18 cellular contexts compared by ENCODE assay signal in the genomic region with DNA sequence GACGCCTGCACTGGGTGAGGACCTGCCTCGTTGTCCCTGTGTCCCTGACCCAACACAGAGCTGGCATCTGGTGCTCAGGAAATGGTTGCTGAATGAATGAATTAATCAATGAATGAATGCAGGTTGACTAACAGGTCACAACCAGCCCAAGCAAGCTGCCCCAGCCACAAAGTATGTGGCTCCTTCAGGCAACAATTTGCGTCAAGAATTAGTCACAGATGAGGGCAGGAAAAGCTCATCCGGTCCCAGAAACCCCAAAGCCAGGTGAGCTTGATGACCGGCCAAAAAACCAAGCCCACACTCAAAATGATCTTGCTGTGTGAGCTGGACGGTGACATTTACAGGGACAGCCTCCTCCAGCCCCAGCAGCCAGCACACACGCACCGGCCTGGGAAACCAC. TPM values are rescaled to one million over a fixed set of nuclear protein-coding genes. Genes with fewer than 3 reads are reported as not detected.
DNase-seq lines count a peak whose midpoint lies in the region; ATAC-seq, FAIRE-seq and TF ChIP-seq lines count a peak whose summit lies in the region.
"Had no signal": no experiment of that assay in that cellular context is flagged by ENCODE, and none has a peak within 500 bp of the region (broad histone marks: within the 10 kb centered on the region; RNA-seq: fewer than 3 reads in every experiment).

No MANE protein-coding gene starts in this region.

- peaks cover 3% of the 10 kb centered on the region for H3K4me1 Mint-ChIP-seq in astrocyte (ENCODE audit: low read depth, unreplicated experiment)
- H3K4me1 Mint-ChIP-seq in activated CD4-positive, alpha-beta T cell treated with anti-CD3 and anti-CD28 coated beads, Interleukin-2, amount 10 ng/mL, durations not matched to agents 24 days and 14 days: no peaks in the 10 kb centered on the region

- TF ChIP-seq CTCF in astrocyte (IDR thresholded peaks at IDR 0.05; ENCODE audit: insufficient read depth, low read depth, low read length) (no peak), esophagus squamous epithelium (IDR thresholded peaks at IDR 0.05) (no peak), BE2C (IDR thresholded peaks at IDR 0.05; ENCODE audit: low read depth, low read length) (no peak)

- no peaks in the 10 kb centered on the region for H3K27me3 Mint-ChIP-seq in astrocyte (ENCODE audit: low read depth, unreplicated experiment)
- H3K27me3 Mint-ChIP-seq in activated CD4-positive, alpha-beta T cell treated with anti-CD3 and anti-CD28 coated beads, Interleukin-2, amount 10 ng/mL, durations not matched to agents 24 days and 14 days: no peaks in the 10 kb centered on the region

- H3K27ac Mint-ChIP-seq in astrocyte (ENCODE audit: unreplicated experiment): no peak overlapping the region
- no peak overlapping the region for H3K27ac Mint-ChIP-seq in activated CD4-positive, alpha-beta T cell treated with anti-CD3 and anti-CD28 coated beads, Interleukin-2, amount 10 ng/mL, durations not matched to agents 24 days and 14 days

- peak overlapping the region; percentile 7 for H3K4me2 ChIP-seq in astrocyte (ENCODE audit: low read length)

- H4K20me1 ChIP-seq in astrocyte (ENCODE audit: insufficient read depth, low read length): no peaks in the 10 kb centered on the region

- no peaks in the 10 kb centered on the region for H3K9me3 Mint-ChIP-seq in astrocyte (ENCODE audit: unreplicated experiment)
- H3K9me3 Mint-ChIP-seq in activated CD4-positive, alpha-beta T cell treated with anti-CD3 and anti-CD28 coated beads, Interleukin-2, amount 10 ng/mL, durations not matched to agents 24 days and 14 days: no peaks in the 10 kb centered on the region

- no peak for TF ChIP-seq POLR2A in esophagus squamous epithelium (IDR thresholded peaks at IDR 0.05)

- H3K27ac ChIP-seq in astrocyte (ENCODE audit: low read depth, low read length): peak overlapping the region; percentile 41
- H3K27ac ChIP-seq in esophagus squamous epithelium: peak overlapping the region in 3 of 4 donors; percentile 4 to 61 (median 25)
- H3K27ac ChIP-seq: 22Rv1 had no signal

- no peaks in the 10 kb centered on the region for H3K79me2 ChIP-seq in astrocyte (ENCODE audit: insufficient read depth, low read length)

- peaks cover 27% of the 10 kb centered on the region for H3K36me3 Mint-ChIP-seq in astrocyte (ENCODE audit: low read depth, unreplicated experiment)
- peaks cover 2% of the 10 kb centered on the region for H3K36me3 Mint-ChIP-seq in activated CD4-positive, alpha-beta T cell treated with anti-CD3 and anti-CD28 coated beads, Interleukin-2, amount 10 ng/mL, durations not matched to agents 24 days and 14 days (ENCODE audit: low read depth)

- H3K4me1 ChIP-seq in astrocyte (ENCODE audit: insufficient read depth, low read length) (peaks cover 24% of the 10 kb centered on the region), esophagus squamous epithelium (peaks cover 0 to 26% (median 11%) of the 10 kb centered on the region in 3 donors), BE2C (no peaks in the 10 kb centered on the region)
- H3K4me1 ChIP-seq: HAP-1 had no signal

- no peaks in the 10 kb centered on the region for H3K9me3 ChIP-seq in astrocyte (ENCODE audit: insufficient read depth, low read depth, low read length)
- no peaks in the 10 kb centered on the region for H3K9me3 ChIP-seq in esophagus squamous epithelium
- H3K9me3 ChIP-seq in BE2C: no peaks in the 10 kb centered on the region
- H3K9me3 ChIP-seq: HAP-1 had no signal

- FAIRE-seq in astrocyte (lab: Jason Lieb, UNC): no peak
- FAIRE-seq: GM12892, GM19239 had no signal

- ATAC-seq in GM21619 (IDR thresholded peaks at IDR 0.05; ENCODE audit: unreplicated experiment): no peak

- 28 to 70% methylated on average over 3 to 5 of the region's 8 CpGs for WGBS in esophagus squamous epithelium, 2 donors

- H3K4me3 Mint-ChIP-seq in astrocyte (ENCODE audit: unreplicated experiment): no peak overlapping the region
- no peak overlapping the region for H3K4me3 Mint-ChIP-seq in activated CD4-positive, alpha-beta T cell treated with anti-CD3 and anti-CD28 coated beads, Interleukin-2, amount 10 ng/mL, durations not matched to agents 24 days and 14 days

- H2AFZ ChIP-seq in astrocyte (ENCODE audit: low read depth, low read length): no peak overlapping the region

- no peaks in the 10 kb centered on the region for H3K36me3 ChIP-seq in astrocyte (ENCODE audit: insufficient read depth, low read length)
- H3K36me3 ChIP-seq in esophagus squamous epithelium: peaks cover 0 to 4% (median 0%) of the 10 kb centered on the region in 3 donors
- no peaks in the 10 kb centered on the region for H3K36me3 ChIP-seq in BE2C
- H3K36me3 ChIP-seq: HAP-1 had no signal

- H3K9ac ChIP-seq in astrocyte (ENCODE audit: low read length): no peak overlapping the region

- H3K4me3 ChIP-seq in astrocyte (ENCODE audit: insufficient read depth, low read depth, low read length): no peak overlapping the region
- H3K4me3 ChIP-seq in esophagus squamous epithelium: no peak overlapping the region
- no peak overlapping the region for H3K4me3 ChIP-seq in BE2C (ENCODE audit: low read depth, low read length)
- H3K4me3 ChIP-seq: HAP-1 had no signal

- H3K27me3 ChIP-seq in astrocyte (ENCODE audit: insufficient read depth, low read length): no peaks in the 10 kb centered on the region
- H3K27me3 ChIP-seq in esophagus squamous epithelium: no peaks in the 10 kb centered on the region
- no peaks in the 10 kb centered on the region for H3K27me3 ChIP-seq in BE2C

- DNase-seq in A172 (ENCODE audit: low spot score) (peak; percentile 23), M059J (ENCODE audit: low read depth) (peak; percentile 79), astrocyte (ENCODE audit: low read depth) (peak; percentile 74), esophagus squamous epithelium (lab: John Stamatoyannopoulos, UW) (no peak), foreskin melanocyte (no peak), BE2C (no peak)
- no peak for DNase-seq in activated CD4-positive, alpha-beta T cell treated with anti-CD3 and anti-CD28 coated beads, Interleukin-2, amount 10 ng/mL, durations not matched to agents 24 days and 14 days
- DNase-seq: C1 segment of cervical spinal cord, DMS153, GDM1, NCI-H1092, NCI-H345 had no signal

- intact Hi-C loops in esophagus squamous epithelium (cut with DNase I): no loop called here
- intact Hi-C loops in activated CD4-positive, alpha-beta T cell treated with anti-CD3 and anti-CD28 coated beads, Interleukin-2, amount 10 ng/mL, durations not matched to agents 24 days and 14 days (cut with micrococcal nuclease): no loop called here

RNA-seq across cellular contexts. Expression of gene GPR153, which starts 40.6 kb away (rescaled TPM):
- 4.1 and 5.0 TPM in 2 replicates for total RNA-seq in A172 (2014; rRNA removed; shearing (Covaris generic))
- total RNA-seq in M059J (2014; rRNA removed; shearing (Covaris generic)): 3.5 and 9.1 TPM in 2 replicates
- total RNA-seq in astrocyte (3.0 and 3.7 TPM in 2 replicates), esophagus squamous epithelium (10 to 100 TPM in 2 of 4 donors, 1 to 10 TPM in 2; 5.6 to 12.3 (median 10.2) TPM)
- total RNA-seq in activated CD4-positive, alpha-beta T cell treated with anti-CD3 and anti-CD28 coated beads, Interleukin-2, amount 10 ng/mL, durations not matched to agents 24 days and 14 days: 1.3 and 1.7 TPM in 2 replicates
- polyA plus RNA-seq in BE2C (2012; ENCODE audit: insufficient read depth, insufficient read length, low read depth): 2.1 TPM

RNA-seq across cellular contexts. Expression of gene HES3, which starts 57.5 kb away (rescaled TPM):
- total RNA-seq in A172 (2014; rRNA removed; shearing (Covaris generic)): not detected in 2 replicates
- not detected in 2 replicates for total RNA-seq in M059J (2014; rRNA removed; shearing (Covaris generic))
- total RNA-seq in astrocyte (not detected in 2 replicates), esophagus squamous epithelium (not detected)
- not detected in 2 replicates for total RNA-seq in activated CD4-positive, alpha-beta T cell treated with anti-CD3 and anti-CD28 coated beads, Interleukin-2, amount 10 ng/mL, durations not matched to agents 24 days and 14 days
- polyA plus RNA-seq in BE2C (2012; ENCODE audit: insufficient read depth, insufficient read length, low read depth): not detected
- total RNA-seq: HT-29 had no signal

Comparison
In these comparisons a context has a peak if more than half of its experiments do, and no peak if none do; other contexts are left out.
1. DNase-seq: peak in A172 (single experiment), M059J (single experiment) and astrocyte (single experiment); none in esophagus squamous epithelium (single experiment), activated CD4-positive, alpha-beta T cell treated with anti-CD3 and anti-CD28 coated beads, Interleukin-2, amount 10 ng/mL, durations not matched to agents 24 days and 14 days (single experiment), foreskin melanocyte (single experiment) and BE2C (single experiment).